In genomic region chr17:30173649-30174048, GRCh38 we compare ENCODE assay signal across 12 cellular contexts. TPM values are rescaled to one million over a fixed set of nuclear protein-coding genes. Genes with fewer than 3 reads are reported as not detected.
DNase-seq lines count a peak whose midpoint lies in the region; ATAC-seq lines count a peak whose summit lies in the region.
"Had no signal": no experiment of that assay in that cellular context is flagged by ENCODE, and none has a peak within 500 bp of the region (broad histone marks: within the 10 kb centered on the region; RNA-seq: fewer than 3 reads in every experiment).

No MANE protein-coding gene starts in this region.

- H3K4me3 Mint-ChIP-seq in activated T-cell treated with anti-CD3 and anti-CD28 coated beads, Interleukin-2, amount 50 U/mL, for 24 hours: no peak overlapping the region
- H3K4me3 Mint-ChIP-seq in natural killer cell treated with Interleukin-12 subunit alpha and Interleukin-12 subunit beta and Interleukin-15 and Interleukin-18, amount 100 ng/mL, for 72 hours: peak overlapping the region; percentile 68
- H3K4me3 Mint-ChIP-seq: nephron progenitor cell had no signal

- DNase-seq in activated T-cell treated with anti-CD3 and anti-CD28 coated beads for 48 hours (ENCODE audit: low read depth): peak; percentile 4
- DNase-seq in activated T-cell treated with anti-CD3 and anti-CD28 coated beads, Interleukin-2, amount 50 U/mL, for 24 hours: no peak
- peak; percentile 62 for DNase-seq in natural killer cell treated with Interleukin-12 subunit alpha and Interleukin-12 subunit beta and Interleukin-15 and Interleukin-18, amount 100 ng/mL, for 72 hours (ENCODE audit: low spot score)
- DNase-seq in cerebellar cortex (ENCODE audit: low spot score): no peak
- DNase-seq in kidney glomerular epithelial cell (lab: John Stamatoyannopoulos, UW): no peak
- no peak for DNase-seq in dedifferentiated amniotic fluid mesenchymal stem cell (ENCODE audit: extremely low spot score)
- DNase-seq: effector CD8-positive, alpha-beta T cell; NCI-H2029 treated with DMSO at 0.1 percent for 48 hours; nephron progenitor cell; stimulated activated CD4-positive, alpha-beta T cell treated with anti-CD3 and anti-CD28 coated beads, Interleukin-2, amount 100 ng/mL, for 48 hours had no signal

- H3K27ac Mint-ChIP-seq in activated T-cell treated with anti-CD3 and anti-CD28 coated beads, Interleukin-2, amount 50 U/mL, for 24 hours: no peak overlapping the region
- peak overlapping the region in 1 of 2 donors; percentile 20 for H3K27ac Mint-ChIP-seq in natural killer cell treated with Interleukin-12 subunit alpha and Interleukin-12 subunit beta and Interleukin-15 and Interleukin-18, amount 100 ng/mL, for 72 hours

- peak; percentile 64 for ATAC-seq in GM21515 (IDR thresholded peaks at IDR 0.05; ENCODE audit: unreplicated experiment)
- ATAC-seq in HG03342 (IDR thresholded peaks at IDR 0.05; ENCODE audit: unreplicated experiment): peak; percentile 76
- ATAC-seq in natural killer cell treated with Interleukin-12 subunit alpha and Interleukin-12 subunit beta and Interleukin-15 and Interleukin-18, amount 100 ng/mL, for 72 hours: peak; percentile 90 to 99

- H3K9me3 Mint-ChIP-seq in activated T-cell treated with anti-CD3 and anti-CD28 coated beads, Interleukin-2, amount 50 U/mL, for 24 hours: no peaks in the 10 kb centered on the region
- no peaks in the 10 kb centered on the region for H3K9me3 Mint-ChIP-seq in natural killer cell treated with Interleukin-12 subunit alpha and Interleukin-12 subunit beta and Interleukin-15 and Interleukin-18, amount 100 ng/mL, for 72 hours
- H3K9me3 Mint-ChIP-seq: nephron progenitor cell had no signal

- no peaks in the 10 kb centered on the region for H3K27me3 Mint-ChIP-seq in activated T-cell treated with anti-CD3 and anti-CD28 coated beads, Interleukin-2, amount 50 U/mL, for 24 hours
- no peaks in the 10 kb centered on the region for H3K27me3 Mint-ChIP-seq in natural killer cell treated with Interleukin-12 subunit alpha and Interleukin-12 subunit beta and Interleukin-15 and Interleukin-18, amount 100 ng/mL, for 72 hours

- peaks cover 75% of the 10 kb centered on the region for H3K36me3 Mint-ChIP-seq in activated T-cell treated with anti-CD3 and anti-CD28 coated beads, Interleukin-2, amount 50 U/mL, for 24 hours (ENCODE audit: low read depth)
- peaks cover 15% of the 10 kb centered on the region for H3K36me3 Mint-ChIP-seq in natural killer cell treated with Interleukin-12 subunit alpha and Interleukin-12 subunit beta and Interleukin-15 and Interleukin-18, amount 100 ng/mL, for 72 hours

- peaks cover 34% of the 10 kb centered on the region for H3K4me1 Mint-ChIP-seq in activated T-cell treated with anti-CD3 and anti-CD28 coated beads, Interleukin-2, amount 50 U/mL, for 24 hours (ENCODE audit: low read depth)
- peaks cover 19 to 32% of the 10 kb centered on the region in 2 donors for H3K4me1 Mint-ChIP-seq in natural killer cell treated with Interleukin-12 subunit alpha and Interleukin-12 subunit beta and Interleukin-15 and Interleukin-18, amount 100 ng/mL, for 72 hours (ENCODE audit: low read depth in 2 of 2)
- H3K4me1 Mint-ChIP-seq: nephron progenitor cell had no signal

RNA-seq across cellular contexts. Expression of gene NSRP1, which starts 57.0 kb away (rescaled TPM):
- 10 to 100 TPM; 35.7 to 59.8 TPM for total RNA-seq in natural killer cell treated with Interleukin-12 subunit alpha and Interleukin-12 subunit beta and Interleukin-15 and Interleukin-18, amount 100 ng/mL, for 72 hours

Comparison
In these comparisons a context has a peak if more than half of its experiments do, and no peak if none do; other contexts are left out.
1. DNase-seq: peak in activated T-cell treated with anti-CD3 and anti-CD28 coated beads for 48 hours (single experiment) and natural killer cell treated with Interleukin-12 subunit alpha and Interleukin-12 subunit beta and Interleukin-15 and Interleukin-18, amount 100 ng/mL, for 72 hours (single experiment); none in activated T-cell treated with anti-CD3 and anti-CD28 coated beads, Interleukin-2, amount 50 U/mL, for 24 hours (single experiment), cerebellar cortex (single experiment), kidney glomerular epithelial cell (single experiment) and dedifferentiated amniotic fluid mesenchymal stem cell (single experiment).
2. Peak in every context shown above with its lines, with median percentiles within 50 percentile points of each other: ATAC-seq.